In genomic region chr5:56322592-56322991, GRCh38 we compare ENCODE assay signal across 1 cellular context.
TF ChIP-seq lines count a peak whose summit lies in the region.

No MANE protein-coding gene starts in this region.

TF ChIP-seq in IMR-90, 13 proteins besides CTCF, POLR2A, EP300 and RAD21:
- TF ChIP-seq MAZ (IDR thresholded peaks at IDR 0.05; ENCODE audit: borderline replicate concordance, low read depth, low read length) (no peak), SMC3 (IDR thresholded peaks at IDR 0.05; ENCODE audit: low read depth, low read length) (no peak), CHD1 (IDR thresholded peaks at IDR 0.05; ENCODE audit: low read depth, low read length) (no peak), BHLHE40 (IDR thresholded peaks at IDR 0.05; ENCODE audit: low read depth, low read length) (no peak), NFE2L2 (IDR thresholded peaks at IDR 0.05; ENCODE audit: low read depth, low read length) (no peak), ELK1 (IDR thresholded peaks at IDR 0.05; ENCODE audit: borderline replicate concordance, low read depth, low read length) (no peak), USF2 (IDR thresholded peaks at IDR 0.05; ENCODE audit: low read depth, low read length) (no peak)
TF ChIP-seq in IMR-90: peak in this region for 0.
